ENCODE assay signal across 9 cellular contexts in genomic region chr4:82797048-82797590, GRCh38. TPM values are rescaled to one million over a fixed set of nuclear protein-coding genes. Genes with fewer than 3 reads are reported as not detected.
A peak's percentile ranks its signal among the peaks of the same experiment; 100 is the strongest.
DNase-seq lines count a peak whose midpoint lies in the region; ATAC-seq and TF ChIP-seq lines count a peak whose summit lies in the region.
"Had no signal": no experiment of that assay in that cellular context is flagged by ENCODE, and none has a peak within 500 bp of the region (broad histone marks: within the 10 kb centered on the region; RNA-seq: fewer than 3 reads in every experiment).

No MANE protein-coding gene starts in this region.

- peak overlapping the region; percentile 62 to 78 (median 77) for H3K4me3 Mint-ChIP-seq in T-cell

- H3K4me1 Mint-ChIP-seq in T-cell, result peaks cover 6 to 20% (median 16%) of the 10 kb centered on the region in 3 donors

- TF ChIP-seq POLR2A in gastroesophageal sphincter (IDR thresholded peaks at IDR 0.05), result no peak

- CTCF ChIA-PET in T-cell (lab: Charles Lee), result no interaction called here

- no peak for ATAC-seq in T-cell (replicated peaks in 1 of 4)
- ATAC-seq in gastroesophageal sphincter, result no peak
- no peak for ATAC-seq in HG02884 (IDR thresholded peaks at IDR 0.05; ENCODE audit: unreplicated experiment)

- no peak overlapping the region for H3K9ac ChIP-seq in skeletal muscle satellite cell (ENCODE audit: low read depth, low read length)

- H3K27ac ChIP-seq in gastroesophageal sphincter, result peak overlapping the region in 3 of 4 donors; percentile 79 to 84 (median 82)
- H3K27ac ChIP-seq: C4-2B had no signal

- DNase-seq in NCI-H1436 (lab: John Stamatoyannopoulos, UW) (peak; percentile 22), NCI-H1436 treated with DMSO at 0.1 percent for 48 hours (lab: John Stamatoyannopoulos, UW) (no peak), T-cell (no peak), germinal center (ENCODE audit: low spot score) (no peak)
- no peak for DNase-seq in activated CD4-positive, CD25-positive, alpha-beta regulatory T cell (lab: John Stamatoyannopoulos, UW)

- peaks cover 35 to 47% of the 10 kb centered on the region in 2 donors for H3K27me3 Mint-ChIP-seq in T-cell

- H3K36me3 ChIP-seq in gastroesophageal sphincter, result no peaks in the 10 kb centered on the region
- no peaks in the 10 kb centered on the region for H3K36me3 ChIP-seq in skeletal muscle satellite cell (ENCODE audit: insufficient read depth, low read length)

- H3K9me3 ChIP-seq in gastroesophageal sphincter, result no peaks in the 10 kb centered on the region
- H3K9me3 ChIP-seq in skeletal muscle satellite cell (replicated peaks; ENCODE audit: low read length), result no peaks in the 10 kb centered on the region

- H3K9me3 Mint-ChIP-seq in T-cell, result no peaks in the 10 kb centered on the region

- H3K4me1 ChIP-seq in gastroesophageal sphincter (peaks cover 0 to 42% (median 7%) of the 10 kb centered on the region in 3 donors), skeletal muscle satellite cell (ENCODE audit: control insufficient read depth, insufficient read depth, low read length) (peaks cover 27% of the 10 kb centered on the region)

- TF ChIP-seq CTCF in gastroesophageal sphincter (IDR thresholded peaks at IDR 0.05), result no peak

- H3K4me3 ChIP-seq in gastroesophageal sphincter (peak overlapping the region; percentile 73 to 90), skeletal muscle satellite cell (ENCODE audit: low read length) (peak overlapping the region; percentile 87)

- no peaks in the 10 kb centered on the region for H3K36me3 Mint-ChIP-seq in T-cell

- WGBS in gastroesophageal sphincter (ENCODE audit: low coverage in 1 of 2), 2 donors, result no CpG with 5 or more reads among the region's 14 CpGs

- H3K27me3 ChIP-seq in gastroesophageal sphincter (no peaks in the 10 kb centered on the region), skeletal muscle satellite cell (ENCODE audit: control insufficient read depth, insufficient read depth, low read length) (peaks cover 13% of the 10 kb centered on the region)

- H3K27ac Mint-ChIP-seq in T-cell, result no peak overlapping the region

- TF ChIP-seq EP300 in gastroesophageal sphincter (IDR thresholded peaks at IDR 0.05), result no peak

- H3K4me2 ChIP-seq in skeletal muscle satellite cell (ENCODE audit: low read length), result peak overlapping the region; percentile 97

- POLR2A ChIA-PET in T-cell (lab: Charles Lee), result no interaction called here

RNA-seq across cellular contexts. Expression of gene SCD5, which starts 1.5 kb away (rescaled TPM):
- 1 to 10 TPM in 4 of 5 donors, under 1 TPM in 1; 0.72 to 2.0 (median 1.3) TPM for total RNA-seq in T-cell
- total RNA-seq in gastroesophageal sphincter, result 10 to 100 TPM; 15.5 to 21.8 (median 20.3) TPM
- 2.3 and 3.1 TPM in 2 replicates for total RNA-seq in skeletal muscle satellite cell (2012; rRNA removed)

Comparison
In these comparisons a context has a peak if more than half of its experiments do, and no peak if none do; other contexts are left out.
1. RNA of gene SCD5, which starts 1.5 kb away (total RNA-seq): 15.5 to 21.8 TPM in gastroesophageal sphincter; 0.72 to 2.0 TPM in T-cell; every median in the first group is over 4 times any median in the second.